ENCODE assay signal across 22 cellular contexts in the genomic region with DNA sequence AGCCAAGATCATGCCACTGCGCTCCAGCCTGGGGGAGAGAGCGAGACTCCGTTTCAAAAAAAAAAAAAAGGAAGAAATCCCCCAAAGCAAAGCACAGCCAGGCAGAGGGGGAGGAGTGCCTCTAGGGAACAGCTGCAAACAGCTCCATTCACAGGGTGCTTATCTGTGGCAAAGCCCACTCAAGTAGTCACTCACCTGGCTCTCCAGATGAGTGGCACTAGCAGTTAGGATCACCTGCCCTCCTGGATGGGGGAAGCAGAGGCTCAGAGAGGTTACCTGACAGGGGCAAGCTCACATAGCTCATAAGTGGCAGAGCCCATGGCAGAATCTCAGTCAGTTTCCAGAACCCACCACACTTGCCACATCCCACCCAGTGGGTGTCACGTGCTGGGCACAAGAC. TPM values are rescaled to one million over a fixed set of nuclear protein-coding genes. Genes with fewer than 3 reads are reported as not detected.
DNase-seq lines count a peak whose midpoint lies in the region; ATAC-seq lines count a peak whose summit lies in the region.
"Had no signal": no experiment of that assay in that cellular context is flagged by ENCODE, and none has a peak within 500 bp of the region (broad histone marks: within the 10 kb centered on the region; RNA-seq: fewer than 3 reads in every experiment).

No MANE protein-coding gene starts in this region.

- H3K9me3 Mint-ChIP-seq in stimulated activated effector memory CD8-positive, alpha-beta T cell treated with anti-CD3 and anti-CD28 coated beads, Interleukin-12 subunit alpha, Interleukin-12 subunit beta, amount 100 ng/mL, for 72 hours = no peaks in the 10 kb centered on the region
- H3K9me3 Mint-ChIP-seq: activated CD4-positive, alpha-beta T cell treated with anti-CD3 and anti-CD28 coated beads, Interleukin-2, amount 10 ng/mL, durations not matched to agents 7 days and 5 days; activated naive CD4-positive, alpha-beta T cell treated with anti-CD3 and anti-CD28 coated beads for 36 hours had no signal

- no peak overlapping the region for H3K27ac Mint-ChIP-seq in stimulated activated effector memory CD8-positive, alpha-beta T cell treated with anti-CD3 and anti-CD28 coated beads, Interleukin-12 subunit alpha, Interleukin-12 subunit beta, amount 100 ng/mL, for 72 hours
- H3K27ac Mint-ChIP-seq: activated CD4-positive, alpha-beta T cell treated with anti-CD3 and anti-CD28 coated beads, Interleukin-2, amount 10 ng/mL, durations not matched to agents 7 days and 5 days; activated naive CD4-positive, alpha-beta T cell treated with anti-CD3 and anti-CD28 coated beads for 36 hours; B cell; nephron; progenitor cell of endocrine pancreas had no signal

- H3K9me3 ChIP-seq in duodenal mucosa (ENCODE audit: control insufficient read depth in 1 of 2, low read length in 2 of 2) = no peaks in the 10 kb centered on the region
- H3K9me3 ChIP-seq: gastrocnemius medialis, left ventricle myocardium inferior, thoracic aorta had no signal

- peak; percentile 11 for ATAC-seq in stimulated activated effector memory CD8-positive, alpha-beta T cell treated with anti-CD3 and anti-CD28 coated beads, Interleukin-12 subunit alpha, Interleukin-12 subunit beta, amount 100 ng/mL, for 72 hours
- ATAC-seq in HG03175 (IDR thresholded peaks at IDR 0.05; ENCODE audit: unreplicated experiment) = no peak
- ATAC-seq in esophagus mucosa = no peak
- ATAC-seq: gastrocnemius medialis had no signal

- H3K36me3 Mint-ChIP-seq in stimulated activated effector memory CD8-positive, alpha-beta T cell treated with anti-CD3 and anti-CD28 coated beads, Interleukin-12 subunit alpha, Interleukin-12 subunit beta, amount 100 ng/mL, for 72 hours = no peaks in the 10 kb centered on the region

- peak overlapping the region in 1 of 2 donors; percentile 5 for H3K9ac ChIP-seq in duodenal mucosa (ENCODE audit: low read depth in 1 of 2, low read length in 2 of 2)

- H3K27me3 ChIP-seq in duodenal mucosa (ENCODE audit: control insufficient read depth in 1 of 2, insufficient read depth in 2 of 2, low read length in 2 of 2) = no peaks in the 10 kb centered on the region
- H3K27me3 ChIP-seq: gastrocnemius medialis had no signal

- H3K4me1 Mint-ChIP-seq in stimulated activated effector memory CD8-positive, alpha-beta T cell treated with anti-CD3 and anti-CD28 coated beads, Interleukin-12 subunit alpha, Interleukin-12 subunit beta, amount 100 ng/mL, for 72 hours = peaks cover 8% of the 10 kb centered on the region
- H3K4me1 Mint-ChIP-seq: activated CD4-positive, alpha-beta T cell treated with anti-CD3 and anti-CD28 coated beads, Interleukin-2, amount 10 ng/mL, durations not matched to agents 7 days and 5 days; B cell; nephron had no signal

- no peak overlapping the region for H3K4me3 ChIP-seq in duodenal mucosa (ENCODE audit: low read depth in 1 of 2, low read length in 2 of 2)
- H3K4me3 ChIP-seq: gastrocnemius medialis, left ventricle myocardium inferior, thoracic aorta had no signal

- H3K4me1 ChIP-seq in duodenal mucosa (ENCODE audit: control insufficient read depth in 1 of 2, insufficient read depth in 2 of 2, low read length in 2 of 2) = no peaks in the 10 kb centered on the region
- H3K4me1 ChIP-seq: gastrocnemius medialis, left ventricle myocardium inferior had no signal

- H3K4me3 Mint-ChIP-seq in stimulated activated effector memory CD8-positive, alpha-beta T cell treated with anti-CD3 and anti-CD28 coated beads, Interleukin-12 subunit alpha, Interleukin-12 subunit beta, amount 100 ng/mL, for 72 hours = no peak overlapping the region
- H3K4me3 Mint-ChIP-seq: activated CD4-positive, alpha-beta T cell treated with anti-CD3 and anti-CD28 coated beads, Interleukin-2, amount 10 ng/mL, durations not matched to agents 7 days and 5 days; activated naive CD4-positive, alpha-beta T cell treated with anti-CD3 and anti-CD28 coated beads for 36 hours; B cell; nephron had no signal

- H3K27ac ChIP-seq in duodenal mucosa (ENCODE audit: low read depth, low read length) = peak overlapping the region; percentile 35
- H3K27ac ChIP-seq: gastrocnemius medialis, left ventricle myocardium inferior, thoracic aorta had no signal

- H3K36me3 ChIP-seq in duodenal mucosa (ENCODE audit: control insufficient read depth in 1 of 2, insufficient read depth in 2 of 2, low read length in 2 of 2) = no peaks in the 10 kb centered on the region
- H3K36me3 ChIP-seq: gastrocnemius medialis, left ventricle myocardium inferior, thoracic aorta had no signal

- peak; percentile 64 for DNase-seq in NCI-H1092 treated with DMSO at 0.1 percent for 48 hours (lab: John Stamatoyannopoulos, UW)
- peak; percentile 85 for DNase-seq in NCI-H2107 treated with DMSO at 0.1 percent for 48 hours (lab: John Stamatoyannopoulos, UW; ENCODE audit: unreplicated experiment)
- no peak for DNase-seq in stimulated activated effector memory CD8-positive, alpha-beta T cell treated with anti-CD3 and anti-CD28 coated beads, Interleukin-12 subunit alpha, Interleukin-12 subunit beta, amount 100 ng/mL, for 72 hours (ENCODE audit: low spot score in 2 of 2)
- DNase-seq in RPMI8226 = no peak
- DNase-seq: activated CD4-positive, alpha-beta T cell treated with anti-CD3 and anti-CD28 coated beads, Interleukin-2, amount 10 ng/mL, durations not matched to agents 7 days and 5 days; activated naive CD4-positive, alpha-beta T cell treated with anti-CD3 and anti-CD28 coated beads for 36 hours; gastrocnemius medialis; KBM-7; left ventricle myocardium inferior; NCI-H146; NK-92 treated with Interleukin-12 subunit alpha and Interleukin-12 subunit beta, amount 100 ng/mL, for 24 hours; stimulated activated CD4-positive, alpha-beta T cell treated with anti-CD3 and anti-CD28 coated beads, Interleukin-4, amount 100 ng/mL, for 4 hours; stimulated activated CD8-positive, alpha-beta memory T cell treated with anti-CD3 and anti-CD28 coated beads, Interleukin-4, amount 100 ng/mL, for 48 hours; SW 1271 had no signal

RNA-seq across cellular contexts. Expression of a gene that starts 30.3 kb away (rescaled TPM):
- total RNA-seq in esophagus mucosa = 36.5 TPM
- total RNA-seq: B cell, RPMI7951 had no signal

Comparison
In these comparisons a context has a peak if more than half of its experiments do, and no peak if none do; other contexts are left out.
1. DNase-seq: peak in NCI-H1092 treated with DMSO at 0.1 percent for 48 hours (single experiment) and NCI-H2107 treated with DMSO at 0.1 percent for 48 hours (single experiment); none in stimulated activated effector memory CD8-positive, alpha-beta T cell treated with anti-CD3 and anti-CD28 coated beads, Interleukin-12 subunit alpha, Interleukin-12 subunit beta, amount 100 ng/mL, for 72 hours (0 of 2) and RPMI8226 (single experiment).